ENCODE assay signal across 9 cellular contexts in the genomic region with DNA sequence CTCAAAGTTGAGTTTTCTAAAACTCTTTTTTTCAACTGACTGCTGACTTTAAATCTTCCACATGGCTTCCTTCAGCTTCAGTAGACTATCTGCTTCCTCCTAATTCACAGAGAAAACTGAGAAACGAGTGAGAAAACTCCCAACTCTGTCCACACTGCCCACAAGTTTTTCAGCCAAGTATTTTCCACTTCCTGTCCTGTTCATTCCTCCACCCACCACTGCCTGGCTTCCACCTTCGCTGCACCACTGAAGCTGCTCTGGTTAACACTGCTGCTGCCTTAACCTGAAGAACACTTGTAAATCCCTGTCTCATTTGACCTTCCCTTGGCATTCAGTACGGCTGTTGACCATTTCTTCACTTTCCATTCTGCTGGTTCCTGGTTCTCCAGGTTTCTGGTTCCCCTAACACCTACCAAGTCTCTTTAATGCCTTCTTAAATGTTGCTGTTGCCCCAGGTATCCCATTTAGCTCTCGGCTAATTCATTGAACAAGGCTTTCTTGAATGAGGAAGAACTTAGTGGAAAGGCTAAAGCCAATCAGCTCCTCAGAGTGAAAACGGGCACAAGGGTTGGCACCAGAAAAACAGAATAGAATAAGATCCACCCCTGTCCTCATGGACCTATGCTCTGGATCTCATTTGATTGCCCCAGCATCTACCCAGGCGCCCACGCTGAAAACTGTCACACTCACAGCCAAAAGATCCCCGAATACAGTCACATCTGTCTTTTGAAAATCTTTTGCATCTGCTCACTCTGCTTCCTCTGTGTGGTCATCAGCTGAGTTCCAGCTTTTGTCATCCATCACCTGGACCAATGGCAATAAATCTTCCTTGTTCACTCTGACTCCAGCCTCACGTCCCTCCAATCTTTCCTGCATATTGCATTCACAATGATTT.
A peak's percentile ranks its signal among the peaks of the same experiment; 100 is the strongest.
DNase-seq lines count a peak whose midpoint lies in the region; ATAC-seq lines count a peak whose summit lies in the region.
"Had no signal": no experiment of that assay in that cellular context is flagged by ENCODE, and none has a peak within 500 bp of the region (broad histone marks: within the 10 kb centered on the region; RNA-seq: fewer than 3 reads in every experiment).

No MANE protein-coding gene starts in this region.

- H3K4me1 Mint-ChIP-seq in activated T-cell treated with anti-CD3 and anti-CD28 coated beads, Interleukin-2, amount 50 U/mL, for 72 hours (ENCODE audit: low read depth): peaks cover 22% of the 10 kb centered on the region

- ATAC-seq in HG02981 (IDR thresholded peaks at IDR 0.05; ENCODE audit: unreplicated experiment): peak; percentile 19
- peak; percentile 44 to 64 for ATAC-seq in activated T-cell treated with anti-CD3 and anti-CD28 coated beads, Interleukin-2, amount 50 U/mL, for 72 hours (replicated peaks in 1 of 2)

- no peaks in the 10 kb centered on the region for H3K27me3 Mint-ChIP-seq in activated T-cell treated with anti-CD3 and anti-CD28 coated beads, Interleukin-2, amount 50 U/mL, for 72 hours (ENCODE audit: low read depth)

- H3K4me3 Mint-ChIP-seq in activated T-cell treated with anti-CD3 and anti-CD28 coated beads, Interleukin-2, amount 50 U/mL, for 72 hours: no peak overlapping the region

- peaks cover 4 to 5% of the 10 kb centered on the region in 2 donors for H3K36me3 Mint-ChIP-seq in activated T-cell treated with anti-CD3 and anti-CD28 coated beads, Interleukin-2, amount 50 U/mL, for 72 hours (ENCODE audit: insufficient read depth in 2 of 2)

- no peaks in the 10 kb centered on the region for H3K9me3 Mint-ChIP-seq in activated T-cell treated with anti-CD3 and anti-CD28 coated beads, Interleukin-2, amount 50 U/mL, for 72 hours

- H3K27ac Mint-ChIP-seq in activated T-cell treated with anti-CD3 and anti-CD28 coated beads, Interleukin-2, amount 50 U/mL, for 72 hours: no peak overlapping the region

- DNase-seq in activated CD4-positive, alpha-beta T cell treated with anti-CD3 and anti-CD28 coated beads for 48 hours: peak; percentile 67
- DNase-seq in activated CD4-positive, alpha-beta T cell treated with anti-CD3 and anti-CD28 coated beads for 4 hours: no peak
- peak; percentile 60 to 62 for DNase-seq in activated T-cell treated with anti-CD3 and anti-CD28 coated beads, Interleukin-2, amount 50 U/mL, for 72 hours
- DNase-seq in stimulated activated CD8-positive, alpha-beta memory T cell treated with anti-CD3 and anti-CD28 coated beads, Interleukin-4, amount 100 ng/mL, for 24 hours (ENCODE audit: low read depth): peak; percentile 19
- no peak for DNase-seq in SW 1271 (lab: John Stamatoyannopoulos, UW)
- no peak for DNase-seq in NCI-H345 (lab: John Stamatoyannopoulos, UW)
- no peak for DNase-seq in OCI-M2 (lab: John Stamatoyannopoulos, UW; ENCODE audit: unreplicated experiment)
- DNase-seq: GDM1 had no signal

Comparison
In these comparisons a context has a peak if more than half of its experiments do, and no peak if none do; other contexts are left out.
1. DNase-seq: peak in activated CD4-positive, alpha-beta T cell treated with anti-CD3 and anti-CD28 coated beads for 48 hours (single experiment), activated T-cell treated with anti-CD3 and anti-CD28 coated beads, Interleukin-2, amount 50 U/mL, for 72 hours (2 of 2) and stimulated activated CD8-positive, alpha-beta memory T cell treated with anti-CD3 and anti-CD28 coated beads, Interleukin-4, amount 100 ng/mL, for 24 hours (single experiment); none in activated CD4-positive, alpha-beta T cell treated with anti-CD3 and anti-CD28 coated beads for 4 hours (0 of 2), SW 1271 (0 of 2), NCI-H345 (single experiment) and OCI-M2 (single experiment).